Comparison of ENCODE assay signal across 8 cellular contexts in the genomic region with DNA sequence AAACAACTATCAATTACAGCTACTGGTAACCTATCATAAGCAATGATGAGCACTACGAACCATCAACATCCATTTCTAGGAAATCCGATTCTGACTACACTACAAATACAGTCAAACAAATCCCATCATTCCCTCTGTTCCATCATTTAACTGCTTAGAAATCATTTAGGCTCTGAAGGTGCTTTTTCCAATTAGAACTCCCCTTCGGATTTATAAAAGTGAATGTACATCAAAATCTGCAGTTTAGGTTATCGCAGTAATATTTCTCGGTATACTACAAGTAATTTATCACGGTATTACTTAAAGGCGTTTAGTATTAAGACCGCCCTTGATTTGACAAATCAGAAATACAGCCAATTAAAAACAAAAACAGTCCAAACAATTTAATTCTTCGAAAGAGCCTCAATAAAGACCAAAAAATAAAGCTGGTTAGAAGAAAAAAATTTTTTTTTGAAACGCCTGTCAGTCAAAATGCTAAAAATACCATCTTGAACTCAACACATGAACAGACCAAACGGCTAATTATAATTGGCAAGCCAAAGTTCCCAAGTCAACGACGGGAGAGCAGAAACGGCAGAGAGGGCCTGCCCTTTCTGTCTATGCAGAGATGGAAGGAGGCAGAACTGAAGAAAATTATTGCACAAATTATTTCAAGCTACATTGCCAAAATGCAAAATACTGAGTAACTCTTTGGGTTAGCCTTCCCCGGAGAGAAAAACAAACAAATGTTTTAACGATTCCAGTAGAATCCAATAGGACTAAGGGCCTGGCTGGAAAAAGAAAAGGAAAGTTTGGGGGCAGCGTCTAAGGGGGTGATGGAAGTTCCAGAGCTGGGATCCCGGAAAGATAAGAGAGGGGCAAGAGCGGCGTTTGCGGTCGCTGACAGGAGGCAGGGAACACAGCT. TPM values are rescaled to one million over a fixed set of nuclear protein-coding genes. Genes with fewer than 3 reads are reported as not detected.
DNase-seq lines count a peak whose midpoint lies in the region; ATAC-seq, FAIRE-seq and TF ChIP-seq lines count a peak whose summit lies in the region.

No MANE protein-coding gene starts in this region.

- no peaks in the 10 kb centered on the region for H3K9me3 ChIP-seq in HUES48 (ENCODE audit: control insufficient read depth, insufficient read depth, low read length)
- H3K9me3 ChIP-seq in upper lobe of left lung: no peaks in the 10 kb centered on the region

- H3K36me3 ChIP-seq in HUES48 (ENCODE audit: control insufficient read depth, insufficient read depth, low read length) (no peaks in the 10 kb centered on the region), upper lobe of left lung (no peaks in the 10 kb centered on the region)

- TF ChIP-seq CTCF in D721Med (IDR thresholded peaks at IDR 0.05; ENCODE audit: insufficient read depth, missing control alignments): no peak
- TF ChIP-seq CTCF in upper lobe of left lung (IDR thresholded peaks at IDR 0.05): no peak

- TF ChIP-seq POLR2A in upper lobe of left lung (IDR thresholded peaks at IDR 0.05): no peak

- whole genome bisulfite sequencing in upper lobe of left lung, 2 donors: 10 to 12% methylated on average over 22 of the region's 22 CpGs

- peak overlapping the region; percentile 81 for H3K27ac ChIP-seq in HUES48 (ENCODE audit: low read depth, low read length)
- H3K27ac ChIP-seq in upper lobe of left lung: peak overlapping the region; percentile 97 to 99 (median 98)

- H3K4me3 ChIP-seq in HUES48 (ENCODE audit: low read depth, low read length): peak overlapping the region; percentile 89
- H3K4me3 ChIP-seq in upper lobe of left lung: peak overlapping the region; percentile 61 to 79 (median 70)

- ATAC-seq in upper lobe of left lung (ENCODE audit: low FRiP score in 2 of 2): peak in 1 of 2 donors; percentile 16
- ATAC-seq in GM18867 (IDR thresholded peaks at IDR 0.05; ENCODE audit: unreplicated experiment): no peak
- ATAC-seq in GM21447 (IDR thresholded peaks at IDR 0.05; ENCODE audit: unreplicated experiment): no peak

- H3K4me1 ChIP-seq in HUES48 (ENCODE audit: control insufficient read depth, insufficient read depth, low read length): peaks cover 16% of the 10 kb centered on the region
- peaks cover 31 to 44% (median 38%) of the 10 kb centered on the region in 4 donors for H3K4me1 ChIP-seq in upper lobe of left lung

- peak overlapping the region; percentile 55 for H3K9ac ChIP-seq in HUES48 (ENCODE audit: low read depth, low read length)

- DNase-seq in D721Med (ENCODE audit: insufficient read length, low spot score): no peak
- DNase-seq in RPMI7951 (ENCODE audit: low read depth): peak; percentile 43
- DNase-seq in dermis blood vessel endothelial cell: peak; percentile 54
- peak; percentile 66 for DNase-seq in medulla oblongata (ENCODE audit: extremely low spot score)
- no peak for DNase-seq in upper lobe of left lung

- peak; percentile 81 for FAIRE-seq in D721Med (lab: Jason Lieb, UNC)

- TF ChIP-seq EP300 in upper lobe of left lung (IDR thresholded peaks at IDR 0.05): no peak

- H3K27me3 ChIP-seq in HUES48 (ENCODE audit: control insufficient read depth, insufficient read depth, low read length) (no peaks in the 10 kb centered on the region), upper lobe of left lung (no peaks in the 10 kb centered on the region)

RNA-seq across cellular contexts. Expression of gene VPS54, which starts 1.2 kb away (rescaled TPM):
- total RNA-seq in RPMI7951 (2014; rRNA removed; shearing (Covaris generic)): 25.2 and 27.8 TPM in 2 replicates
- total RNA-seq in dermis blood vessel endothelial cell (24.0 and 29.4 TPM in 2 replicates), upper lobe of left lung (10 to 100 TPM; 10.3 to 43.7 (median 21.7) TPM)

Comparison
In these comparisons a context has a peak if more than half of its experiments do, and no peak if none do; other contexts are left out.
1. DNase-seq: peak in RPMI7951 (single experiment), dermis blood vessel endothelial cell (single experiment) and medulla oblongata (single experiment); none in D721Med (single experiment) and upper lobe of left lung (0 of 2).